In the genomic region with DNA sequence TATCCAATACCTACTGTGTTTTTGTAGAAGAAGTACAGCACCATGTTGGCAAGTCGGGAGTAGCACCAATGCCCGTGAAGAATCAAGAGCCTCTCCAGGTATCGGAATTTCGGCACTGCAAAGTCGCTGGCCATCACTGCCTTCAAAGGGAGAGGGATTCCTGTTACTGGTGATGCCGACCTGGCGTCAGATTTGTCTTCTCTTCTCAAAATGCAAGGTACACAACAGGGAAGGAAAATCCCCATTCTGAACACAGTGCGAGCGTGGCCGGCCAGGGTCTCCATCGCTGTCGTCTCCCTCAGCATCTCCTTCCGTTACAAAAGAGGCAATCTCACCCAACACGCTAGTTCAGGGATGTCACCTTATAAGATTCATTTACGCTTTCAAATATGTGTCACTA, we compare ENCODE assay signal across 27 cellular contexts.
"Had no signal": no experiment of that assay in that cellular context is flagged by ENCODE, and none has a peak within 500 bp of the region (broad histone marks: within the 10 kb centered on the region; RNA-seq: fewer than 3 reads in every experiment).

No MANE protein-coding gene starts in this region.

- DNase-seq: heart left ventricle; hypothalamus; immature natural killer cell; kidney; left colon; left lung; lower lobe of right lung; mammary epithelial cell; mesendoderm; midbrain; mucosa of descending colon; naive thymus-derived CD4-positive, alpha-beta T cell; ovary; right lobe of liver; stimulated activated CD4-positive, alpha-beta T cell treated with anti-CD3 and anti-CD28 coated beads, Interleukin-12 subunit alpha, Interleukin-12 subunit beta, amount 100 ng/mL, for 4 hours; stimulated activated CD4-positive, alpha-beta T cell treated with anti-CD3 and anti-CD28 coated beads, Interleukin-15, amount 100 ng/mL, for 24 hours; stimulated activated CD4-positive, alpha-beta T cell treated with anti-CD3 and anti-CD28 coated beads, Interleukin-4, amount 100 ng/mL, for 1 hour; stimulated activated naive B cell treated with anti-CD40 and anti-IgM and Interleukin-4, amounts not matched to agents 10 μg/mL and 1 μg/mL and 100 μg/mL, for 72 hours; stimulated activated naive CD8-positive, alpha-beta T cell treated with anti-CD3 and anti-CD28 coated beads, Interleukin-15, Interleukin-2, amounts not matched to agents 100 U/mL and 50 U/mL, for 24 hours; stomach; testis; thyroid gland; trophoblast cell had no signal

- H3K4me3 ChIP-seq: heart left ventricle, left lung, lower lobe of right lung, mucosa of descending colon, ovary, right atrium auricular region, right lobe of liver, smooth muscle cell, stomach, testis, thyroid gland, uterus had no signal

- H3K4me1 ChIP-seq: left lung, lower lobe of right lung, right lobe of liver, thyroid gland had no signal

- H3K27ac ChIP-seq: heart left ventricle, left lung, lower lobe of right lung, ovary, right atrium auricular region, right lobe of liver, stomach, testis, thyroid gland, uterus had no signal

- H3K27me3 ChIP-seq: heart left ventricle, left lung, ovary, right atrium auricular region, right lobe of liver, stomach, testis, thyroid gland, uterus had no signal

- H3K9me3 ChIP-seq: left lung, lower lobe of right lung, ovary, right atrium auricular region, right lobe of liver, stomach, testis, thyroid gland, uterus had no signal

- H3K36me3 ChIP-seq: heart left ventricle, ovary, right atrium auricular region, right lobe of liver, thyroid gland, uterus had no signal

- ATAC-seq: heart left ventricle; left colon; left lung; lower lobe of right lung; mucosa of descending colon; naive thymus-derived CD4-positive, alpha-beta T cell; natural killer cell treated with Interleukin-12 subunit alpha and Interleukin-12 subunit beta and Interleukin-15 and Interleukin-18, amount 100 ng/mL, for 72 hours; right lobe of liver; stimulated activated naive B cell treated with anti-CD40 and anti-IgM and Interleukin-4, amounts not matched to agents 10 μg/mL and 1 μg/mL and 100 μg/mL, for 72 hours; stimulated activated naive CD8-positive, alpha-beta T cell treated with anti-CD3 and anti-CD28 coated beads, Interleukin-15, Interleukin-2, amounts not matched to agents 100 U/mL and 50 U/mL, for 24 hours had no signal
